ENCODE assay signal across 28 cellular contexts in the genomic region with DNA sequence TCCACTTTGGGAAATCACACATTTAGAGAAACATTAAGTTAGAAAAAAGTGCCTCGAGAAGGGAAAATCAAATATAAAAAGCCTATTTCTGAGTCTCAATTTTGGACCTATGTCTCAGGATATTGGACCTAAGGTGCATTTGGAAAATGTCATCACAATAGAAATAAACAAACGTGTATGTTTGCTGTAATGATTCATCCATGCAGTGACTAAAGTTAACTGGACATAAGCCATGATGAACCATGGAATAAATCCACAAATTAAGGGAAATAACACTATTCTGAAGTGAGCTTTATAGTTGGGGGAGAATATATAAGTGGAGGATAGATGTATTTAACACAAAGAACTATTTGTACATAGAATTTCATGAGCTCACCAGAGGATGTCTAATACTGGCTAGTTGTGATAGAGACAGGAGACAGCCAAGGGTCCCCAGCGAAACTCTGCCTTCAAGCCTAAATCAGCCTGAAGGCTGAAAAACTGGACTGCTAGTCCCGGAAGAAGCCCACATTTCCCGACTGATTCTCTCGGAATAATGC.
"Had no signal": no experiment of that assay in that cellular context is flagged by ENCODE, and none has a peak within 500 bp of the region (broad histone marks: within the 10 kb centered on the region; RNA-seq: fewer than 3 reads in every experiment).

No MANE protein-coding gene starts in this region.

- H3K27ac ChIP-seq: HL-60, KMS-11, PC-9, Peyer's patch, SJCRH30 had no signal

- H3K27me3 Mint-ChIP-seq: IgD-negative memory B cell had no signal

- H3K4me2 ChIP-seq: KMS-11, PC-9 had no signal

- H3K27ac Mint-ChIP-seq: IgD-negative memory B cell had no signal

- H3K4me1 ChIP-seq: Peyer's patch, SJCRH30 had no signal

- H2AFZ ChIP-seq: PC-9 had no signal

- H3K4me3 ChIP-seq: K562, PC-9, Peyer's patch, SJCRH30 had no signal

- H3K27me3 ChIP-seq: Peyer's patch, SJCRH30 had no signal

- H3K9ac ChIP-seq: KMS-11 had no signal

- ATAC-seq: K562, Right ventricle myocardium inferior, SK-N-SH treated with all-trans-retinoic acid at 6 μM for 48 hours had no signal

- H3K36me3 ChIP-seq: Peyer's patch, SJCRH30 had no signal

- DNase-seq: Kasumi-1; MV-4-11; NCI-H1048; NCI-H1105 treated with DMSO at 0.1 percent for 48 hours; NCI-H1417 treated with DMSO at 0.1 percent for 48 hours; NCI-H146; NCI-H1694 treated with DMSO at 0.1 percent for 48 hours; NCI-H1930; NCI-H2081 treated with DMSO at 0.1 percent for 48 hours; NCI-H2171; NCI-H226; NCI-H446; NCI-H510A; NCI-H524 treated with DMSO at 0.1 percent for 48 hours; NCI-H69; NCI-H774; NK-92 treated with Interleukin-12 subunit alpha and Interleukin-12 subunit beta, amount 100 ng/mL, for 24 hours; PC-9; Peyer's patch; SHP77 treated with DMSO at 0.1 percent for 48 hours; SJCRH30 had no signal

- FAIRE-seq: HTR-8/SVneo, K562 had no signal

- H3K36me3 Mint-ChIP-seq: IgD-negative memory B cell had no signal

- H3K9me3 ChIP-seq: Peyer's patch, SJCRH30 had no signal

- H3K4me1 Mint-ChIP-seq: IgD-negative memory B cell had no signal

- H3K4me3 Mint-ChIP-seq: IgD-negative memory B cell had no signal
